ENCODE assay signal across 1 cellular context in genomic region chr16:88706965-88707871, GRCh38.
TF ChIP-seq lines count a peak whose summit lies in the region.

No MANE protein-coding gene starts in this region.

TF ChIP-seq in liver, 16 proteins besides CTCF, POLR2A, EP300 and RAD21 (continued from another document):
- TF ChIP-seq ZBTB33 (IDR thresholded peaks at IDR 0.05): no peak
- TF ChIP-seq ATF3 (IDR thresholded peaks at IDR 0.05): no peak
- no peak for TF ChIP-seq FOXA2 (IDR thresholded peaks at IDR 0.05)
- TF ChIP-seq MAX (IDR thresholded peaks at IDR 0.05): no peak
- TF ChIP-seq SP1 (IDR thresholded peaks at IDR 0.05): no peak
- no peak for TF ChIP-seq TAF1 (conservative IDR thresholded peaks at IDR 0.05)
- no peak for TF ChIP-seq NR2F2 (IDR thresholded peaks at IDR 0.05)
- no peak for TF ChIP-seq GABPA (IDR thresholded peaks at IDR 0.05 in 1 of 2, conservative IDR thresholded peaks at IDR 0.05 in 1 of 2)
- TF ChIP-seq JUND (IDR thresholded peaks at IDR 0.05): no peak
